In the genomic region with DNA sequence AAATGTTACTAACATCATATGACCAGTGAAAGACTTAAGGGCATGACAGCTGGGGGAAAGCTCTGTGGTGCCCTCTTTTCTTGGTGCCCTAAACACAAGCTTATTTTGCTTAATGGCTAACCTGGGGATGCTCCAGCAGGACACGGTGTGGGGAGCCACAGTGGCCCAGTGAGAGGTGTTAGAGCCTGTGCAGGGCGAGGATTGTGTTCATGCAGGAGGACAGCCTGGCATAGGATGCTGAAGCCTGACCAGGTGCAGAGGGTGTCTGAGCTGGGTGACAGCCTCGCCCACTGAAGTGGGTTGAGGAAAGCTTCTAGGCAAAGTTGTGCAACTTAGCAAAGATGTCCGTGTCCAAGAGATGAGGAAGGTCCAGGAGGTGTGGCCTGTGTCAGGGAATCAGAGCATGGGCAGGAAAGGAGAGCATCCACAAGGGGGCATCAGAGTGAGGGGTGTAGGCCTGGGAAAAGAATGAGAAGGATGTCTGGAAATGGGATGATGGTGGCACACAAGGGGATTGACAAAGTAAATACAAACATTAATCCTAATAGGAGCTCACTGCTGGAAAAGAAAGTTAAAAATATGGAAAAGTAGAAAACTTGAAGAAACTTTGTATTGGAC, we compare ENCODE assay signal across 9 cellular contexts. TPM values are rescaled to one million over a fixed set of nuclear protein-coding genes. Genes with fewer than 3 reads are reported as not detected.
DNase-seq lines count a peak whose midpoint lies in the region; ATAC-seq and TF ChIP-seq lines count a peak whose summit lies in the region.
"Had no signal": no experiment of that assay in that cellular context is flagged by ENCODE, and none has a peak within 500 bp of the region (broad histone marks: within the 10 kb centered on the region; RNA-seq: fewer than 3 reads in every experiment).

No MANE protein-coding gene starts in this region.

- peaks cover 8% of the 10 kb centered on the region for H3K27me3 Mint-ChIP-seq in activated CD8-positive, alpha-beta T cell treated with anti-CD3 and anti-CD28 coated beads, Interleukin-2, amount 10 ng/mL, durations not matched to agents 7 days and 5 days (ENCODE audit: low read depth)

- no peaks in the 10 kb centered on the region for H3K9me3 ChIP-seq in right atrium auricular region
- H3K9me3 ChIP-seq: neutrophil had no signal

- H3K27me3 ChIP-seq in right atrium auricular region, result no peaks in the 10 kb centered on the region
- H3K27me3 ChIP-seq: neutrophil had no signal

- POLR2A ChIA-PET in activated CD8-positive, alpha-beta T cell treated with anti-CD3 and anti-CD28 coated beads, Interleukin-2, amount 10 ng/mL, durations not matched to agents 7 days and 5 days (lab: Charles Lee), result no interaction called here

- H3K36me3 Mint-ChIP-seq in activated CD8-positive, alpha-beta T cell treated with anti-CD3 and anti-CD28 coated beads, Interleukin-2, amount 10 ng/mL, durations not matched to agents 7 days and 5 days (ENCODE audit: low read depth), result no peaks in the 10 kb centered on the region

- H3K36me3 ChIP-seq in right atrium auricular region, result no peaks in the 10 kb centered on the region
- H3K36me3 ChIP-seq: neutrophil had no signal

- peak in 1 of 2 donors; percentile 51 for TF ChIP-seq CTCF in right atrium auricular region (IDR thresholded peaks at IDR 0.05)

- no peaks in the 10 kb centered on the region for H3K9me3 Mint-ChIP-seq in activated CD8-positive, alpha-beta T cell treated with anti-CD3 and anti-CD28 coated beads, Interleukin-2, amount 10 ng/mL, durations not matched to agents 7 days and 5 days (ENCODE audit: insufficient read depth)

- H3K4me1 ChIP-seq in right atrium auricular region, result no peaks in the 10 kb centered on the region

- ATAC-seq in Right ventricle myocardium superior (ENCODE audit: poor library complexity), result peak; percentile 45
- ATAC-seq in activated CD8-positive, alpha-beta T cell treated with anti-CD3 and anti-CD28 coated beads, Interleukin-2, amount 10 ng/mL, durations not matched to agents 7 days and 5 days, result peak; percentile 68
- no peak for ATAC-seq in HG02588 (IDR thresholded peaks at IDR 0.05; ENCODE audit: unreplicated experiment)

- H3K4me3 Mint-ChIP-seq in activated CD8-positive, alpha-beta T cell treated with anti-CD3 and anti-CD28 coated beads, Interleukin-2, amount 10 ng/mL, durations not matched to agents 7 days and 5 days, result no peak overlapping the region

- no peak overlapping the region for H3K4me3 ChIP-seq in right atrium auricular region

- no peak overlapping the region for H3K27ac ChIP-seq in right atrium auricular region
- H3K27ac ChIP-seq: neutrophil had no signal

- H3K27ac Mint-ChIP-seq in activated CD8-positive, alpha-beta T cell treated with anti-CD3 and anti-CD28 coated beads, Interleukin-2, amount 10 ng/mL, durations not matched to agents 7 days and 5 days, result no peak overlapping the region

- CTCF ChIA-PET in activated CD8-positive, alpha-beta T cell treated with anti-CD3 and anti-CD28 coated beads, Interleukin-2, amount 10 ng/mL, durations not matched to agents 7 days and 5 days (lab: Charles Lee), result interaction anchor here (0.7 to 2.2 kb wide), 9 partner anchors 76 to 586 kb away, joined by 3 to 9 read pairs (median 4); no protein-coding TSS in a partner anchor

- H3K4me1 Mint-ChIP-seq in activated CD8-positive, alpha-beta T cell treated with anti-CD3 and anti-CD28 coated beads, Interleukin-2, amount 10 ng/mL, durations not matched to agents 7 days and 5 days (ENCODE audit: low read depth), result no peaks in the 10 kb centered on the region

- DNase-seq in Right ventricle myocardium superior, result no peak
- no peak for DNase-seq in right atrium auricular region (ENCODE audit: low spot score)
- peak; percentile 62 for DNase-seq in NCI-H146 (lab: John Stamatoyannopoulos, UW)
- DNase-seq in activated CD8-positive, alpha-beta T cell treated with anti-CD3 and anti-CD28 coated beads, Interleukin-2, amount 10 ng/mL, durations not matched to agents 7 days and 5 days, result peak; percentile 54
- peak; percentile 42 for DNase-seq in fibroblast of peridontal ligament (ENCODE audit: extremely low read depth)
- peak; percentile 41 for DNase-seq in renal cortical epithelial cell (ENCODE audit: low read depth)
- DNase-seq in posterior vena cava (ENCODE audit: low spot score), result no peak

- intact Hi-C loops in Right ventricle myocardium superior (cut with DNase I) (no loop called here), posterior vena cava (cut with DNase I) (no loop called here)

RNA-seq across cellular contexts. Expression of gene SLC17A4, which starts 33.9 kb away (rescaled TPM):
- total RNA-seq in Right ventricle myocardium superior (not detected), right atrium auricular region (not detected), renal cortical epithelial cell (4.8 TPM in 1 of 2 replicates, not detected in the other), posterior vena cava (not detected)
- total RNA-seq in activated CD8-positive, alpha-beta T cell treated with anti-CD3 and anti-CD28 coated beads, Interleukin-2, amount 10 ng/mL, durations not matched to agents 7 days and 5 days, result not detected

RNA-seq across cellular contexts. Expression of gene SLC17A1, which starts 43.4 kb away (rescaled TPM):
- total RNA-seq in Right ventricle myocardium superior (not detected), right atrium auricular region (not detected), renal cortical epithelial cell (7.6 and 18.4 TPM in 2 replicates), posterior vena cava (not detected)
- total RNA-seq in activated CD8-positive, alpha-beta T cell treated with anti-CD3 and anti-CD28 coated beads, Interleukin-2, amount 10 ng/mL, durations not matched to agents 7 days and 5 days, result not detected

Comparison
In these comparisons a context has a peak if more than half of its experiments do, and no peak if none do; other contexts are left out.
1. DNase-seq: peak in NCI-H146 (single experiment), activated CD8-positive, alpha-beta T cell treated with anti-CD3 and anti-CD28 coated beads, Interleukin-2, amount 10 ng/mL, durations not matched to agents 7 days and 5 days (single experiment), fibroblast of peridontal ligament (single experiment) and renal cortical epithelial cell (single experiment); none in Right ventricle myocardium superior (single experiment), right atrium auricular region (single experiment) and posterior vena cava (single experiment).